11 cellular contexts compared by ENCODE assay signal in genomic region chr1:27968692-27969091, GRCh38. TPM values are rescaled to one million over a fixed set of nuclear protein-coding genes. Genes with fewer than 3 reads are reported as not detected.
DNase-seq lines count a peak whose midpoint lies in the region; ATAC-seq lines count a peak whose summit lies in the region.
"Had no signal": no experiment of that assay in that cellular context is flagged by ENCODE, and none has a peak within 500 bp of the region (broad histone marks: within the 10 kb centered on the region; RNA-seq: fewer than 3 reads in every experiment).

No MANE protein-coding gene starts in this region.

- H3K4me3 Mint-ChIP-seq in activated naive CD8-positive, alpha-beta T cell: no peak overlapping the region

- H3K27me3 ChIP-seq in ACC112 (ENCODE audit: insufficient read depth, low read length) (no peaks in the 10 kb centered on the region), GM23248 (replicated peaks; ENCODE audit: insufficient read depth) (no peaks in the 10 kb centered on the region)

- H3K4me2 ChIP-seq in GM23248 (ENCODE audit: unreplicated experiment): peak overlapping the region; percentile 48

- peaks cover 15% of the 10 kb centered on the region for H3K4me1 Mint-ChIP-seq in activated naive CD8-positive, alpha-beta T cell (ENCODE audit: low read depth)

- H3K9me3 Mint-ChIP-seq in activated naive CD8-positive, alpha-beta T cell (ENCODE audit: low read depth): no peaks in the 10 kb centered on the region
- H3K9me3 Mint-ChIP-seq: naive B cell had no signal

- H3K9me2 ChIP-seq in GM23248 (ENCODE audit: insufficient read depth): no peaks in the 10 kb centered on the region

- H3K4me1 ChIP-seq in ACC112 (ENCODE audit: control insufficient read depth, insufficient read depth, low read length, unreplicated experiment): peaks cover 48% of the 10 kb centered on the region
- peaks cover 50% of the 10 kb centered on the region for H3K4me1 ChIP-seq in GM23248 (ENCODE audit: insufficient read depth)

- no peak for ATAC-seq in HG03039 (IDR thresholded peaks at IDR 0.05; ENCODE audit: unreplicated experiment)
- ATAC-seq in HG03097 (IDR thresholded peaks at IDR 0.05; ENCODE audit: low FRiP score, unreplicated experiment): no peak

- H3K27ac ChIP-seq in ACC112 (ENCODE audit: low read depth, low read length) (peak overlapping the region; percentile 86), GM23248 (peak overlapping the region; percentile 99)

- H3K27ac Mint-ChIP-seq in activated naive CD8-positive, alpha-beta T cell: peak overlapping the region; percentile 76

- in situ Hi-C loops in GM23248 (cut with MboI): no loop called here

- H3F3A ChIP-seq in GM23248 (ENCODE audit: insufficient read depth): peaks cover 41% of the 10 kb centered on the region

- no peaks in the 10 kb centered on the region for H4K20me1 ChIP-seq in GM23248 (ENCODE audit: insufficient read depth)

- H3K79me2 ChIP-seq in ACC112 (ENCODE audit: control insufficient read depth, insufficient read depth, low read length, unreplicated experiment): no peaks in the 10 kb centered on the region
- H3K79me2 ChIP-seq in GM23248 (ENCODE audit: insufficient read depth): peaks cover 4% of the 10 kb centered on the region; the same call in 1 of the 2 replicates

- H3K27me3 Mint-ChIP-seq in activated naive CD8-positive, alpha-beta T cell: no peaks in the 10 kb centered on the region
- H3K27me3 Mint-ChIP-seq: naive B cell had no signal

- H3K36me3 Mint-ChIP-seq in activated naive CD8-positive, alpha-beta T cell: peaks cover 3% of the 10 kb centered on the region
- H3K36me3 Mint-ChIP-seq: naive B cell had no signal

- DNase-seq in GM23248: peak; percentile 97
- DNase-seq in islet precursor cell: peak; percentile 70
- DNase-seq in germinal center (ENCODE audit: low spot score): no peak
- DNase-seq in RPMI8226: no peak
- DNase-seq: GDM1, naive B cell had no signal

- no peaks in the 10 kb centered on the region for H3K9me3 ChIP-seq in GM23248 (ENCODE audit: low read depth)

- H3K4me3 ChIP-seq in ACC112 (ENCODE audit: low read depth, low read length) (no peak overlapping the region), GM23248 (no peak overlapping the region)

- WGBS in GM23248 (ENCODE audit: low coverage in 1 of 2, low lambda C conversion rate in 2 of 2, missing lambda C conversion rate in 2 of 2), 2 experiments: 0% methylated on average over 3 of the region's 3 CpGs

- peak overlapping the region; percentile 81 for H3K9ac ChIP-seq in GM23248

- H2AFZ ChIP-seq in ACC112 (ENCODE audit: low read length, unreplicated experiment) (no peak overlapping the region), GM23248 (no peak overlapping the region; the same call in 1 of the 2 replicates)

- H3K36me3 ChIP-seq in ACC112 (ENCODE audit: insufficient read depth, low read length) (no peaks in the 10 kb centered on the region), GM23248 (ENCODE audit: low read depth) (no peaks in the 10 kb centered on the region)

RNA-seq across cellular contexts. Expression of gene XKR8, which starts 8.9 kb away (rescaled TPM):
- total RNA-seq in GM23248 (2014; rRNA removed; shearing (Covaris generic)): 5.0 and 5.4 TPM in 2 replicates
- 8.9 and 10.0 TPM in 2 replicates for polyA plus RNA-seq in GM23248 (2016; fragmentation: Nextera tagmentation; extraction: Ambion mirVana)

RNA-seq across cellular contexts. Expression of gene SMPDL3B, which starts 33.9 kb away (rescaled TPM):
- not detected in 2 replicates for total RNA-seq in GM23248 (2014; rRNA removed; shearing (Covaris generic))
- polyA plus RNA-seq in GM23248 (2016; fragmentation: Nextera tagmentation; extraction: Ambion mirVana): not detected in 2 replicates
- total RNA-seq: endothelial cell of umbilical vein had no signal

RNA-seq across cellular contexts. Expression of gene RPA2, which starts 54.3 kb away (rescaled TPM):
- total RNA-seq in GM23248 (2014; rRNA removed; shearing (Covaris generic)): 32.0 and 39.1 TPM in 2 replicates
- 42.7 and 46.5 TPM in 2 replicates for polyA plus RNA-seq in GM23248 (2016; fragmentation: Nextera tagmentation; extraction: Ambion mirVana)

Comparison
In these comparisons a context has a peak if more than half of its experiments do, and no peak if none do; other contexts are left out.
1. DNase-seq: peak in GM23248 (single experiment) and islet precursor cell (single experiment); none in germinal center (single experiment) and RPMI8226 (single experiment).